In the genomic region with DNA sequence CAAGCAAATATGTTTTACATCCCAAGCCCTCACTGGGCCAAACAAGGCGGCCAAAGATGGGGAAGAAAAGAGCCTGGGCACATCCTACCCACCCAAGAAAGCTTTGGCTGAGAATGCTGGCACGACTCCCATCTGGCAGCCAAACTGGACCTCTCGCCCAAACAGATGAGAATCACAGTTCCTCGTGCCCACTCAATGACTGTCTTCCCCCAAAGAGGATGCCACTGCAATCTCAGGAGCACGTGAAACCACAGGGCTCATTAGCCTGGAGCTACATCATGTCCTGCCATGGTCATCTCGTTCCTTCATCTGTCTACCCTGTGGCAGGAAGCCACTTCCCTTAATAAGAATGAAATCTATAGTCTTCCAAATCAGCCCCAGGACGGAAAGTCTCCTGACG, we compare ENCODE assay signal across 16 cellular contexts.
DNase-seq lines count a peak whose midpoint lies in the region; ATAC-seq lines count a peak whose summit lies in the region.
"Had no signal": no experiment of that assay in that cellular context is flagged by ENCODE, and none has a peak within 500 bp of the region (broad histone marks: within the 10 kb centered on the region; RNA-seq: fewer than 3 reads in every experiment).

No MANE protein-coding gene starts in this region.

- ATAC-seq in HG03095 (IDR thresholded peaks at IDR 0.05; ENCODE audit: unreplicated experiment) (no peak), GM18858 (IDR thresholded peaks at IDR 0.05; ENCODE audit: unreplicated experiment) (no peak)
- ATAC-seq: GM23338, K562 had no signal

- DNase-seq in ELR (ENCODE audit: low read depth) (peak; percentile 29), NCI-H446 treated with DMSO at 0.1 percent for 48 hours (lab: John Stamatoyannopoulos, UW) (peak; percentile 74), fibroblast of gingiva (ENCODE audit: low read depth) (peak; percentile 33), pons (ENCODE audit: low spot score) (peak; percentile 8)
- no peak for DNase-seq in activated CD8-positive, alpha-beta memory T cell treated with anti-CD3 and anti-CD28 coated beads for 24 hours
- DNase-seq: DMS 273 treated with DMSO at 0.1 percent for 48 hours, NCI-H1092, NCI-H1694, NCI-H345, NCI-H748 treated with DMSO at 0.1 percent for 48 hours, PC-9, Right ventricle myocardium superior had no signal
